Comparison of ENCODE assay signal across 14 cellular contexts in genomic region chr2:222434204-222434603, GRCh38. TPM values are rescaled to one million over a fixed set of nuclear protein-coding genes. Genes with fewer than 3 reads are reported as not detected.
DNase-seq lines count a peak whose midpoint lies in the region; ATAC-seq and TF ChIP-seq lines count a peak whose summit lies in the region.
"Had no signal": no experiment of that assay in that cellular context is flagged by ENCODE, and none has a peak within 500 bp of the region (broad histone marks: within the 10 kb centered on the region; RNA-seq: fewer than 3 reads in every experiment).

No MANE protein-coding gene starts in this region.

- H3K27ac ChIP-seq in 22Rv1 (peak overlapping the region; percentile 44), Peyer's patch (peak overlapping the region in 2 of 4 donors; percentile 32 to 83)

- H3K36me3 ChIP-seq in Peyer's patch = no peaks in the 10 kb centered on the region

- DNase-seq in mesothelial cell of epicardium (ENCODE audit: low spot score in 2 of 2, unreplicated experiment in 2 of 2) (no peak), Peyer's patch (no peak), left colon (no peak), Right ventricle myocardium inferior (ENCODE audit: missing footprints) (no peak)
- DNase-seq: 8988T; activated naive CD8-positive, alpha-beta T cell treated with anti-CD3 and anti-CD28 coated beads, Interleukin-2, amount 10 ng/mL, durations not matched to agents 7 days and 5 days; NCI-H226; SHP77 had no signal

- no peaks in the 10 kb centered on the region for H3K27me3 ChIP-seq in Peyer's patch

- H3K27ac Mint-ChIP-seq in mesothelial cell of epicardium = no peak overlapping the region
- H3K27ac Mint-ChIP-seq: activated naive CD8-positive, alpha-beta T cell treated with anti-CD3 and anti-CD28 coated beads, Interleukin-2, amount 10 ng/mL, durations not matched to agents 7 days and 5 days; dendritic cell treated with granulocyte-macrophage colony-stimulating factor and Interleukin-4, amounts not matched to agents 40 ng/mL and 50 ng/mL, for 4 days had no signal

- TF ChIP-seq CTCF in 22Rv1 (IDR thresholded peaks at IDR 0.05) = no peak
- TF ChIP-seq CTCF in mesothelial cell of epicardium (IDR thresholded peaks at IDR 0.05; ENCODE audit: unreplicated experiment) = no peak
- no peak for TF ChIP-seq CTCF in Peyer's patch (IDR thresholded peaks at IDR 0.05)

- H3K9me3 Mint-ChIP-seq in mesothelial cell of epicardium = peaks cover 6% of the 10 kb centered on the region
- H3K9me3 Mint-ChIP-seq: dendritic cell treated with granulocyte-macrophage colony-stimulating factor and Interleukin-4, amounts not matched to agents 40 ng/mL and 50 ng/mL, for 4 days had no signal

- H3K4me3 Mint-ChIP-seq in mesothelial cell of epicardium = no peak overlapping the region
- H3K4me3 Mint-ChIP-seq: activated naive CD8-positive, alpha-beta T cell treated with anti-CD3 and anti-CD28 coated beads, Interleukin-2, amount 10 ng/mL, durations not matched to agents 7 days and 5 days; dendritic cell treated with granulocyte-macrophage colony-stimulating factor and Interleukin-4, amounts not matched to agents 40 ng/mL and 50 ng/mL, for 4 days had no signal

- intact Hi-C loops in left colon (cut with DNase I, micrococcal nuclease) (no loop called here), Right ventricle myocardium inferior (cut with DNase I) (no loop called here)

- H3K36me3 Mint-ChIP-seq in mesothelial cell of epicardium = no peaks in the 10 kb centered on the region
- H3K36me3 Mint-ChIP-seq: activated naive CD8-positive, alpha-beta T cell treated with anti-CD3 and anti-CD28 coated beads, Interleukin-2, amount 10 ng/mL, durations not matched to agents 7 days and 5 days had no signal

- ATAC-seq in GM19452 (IDR thresholded peaks at IDR 0.05; ENCODE audit: unreplicated experiment) (peak; percentile 32), HG02870 (IDR thresholded peaks at IDR 0.05; ENCODE audit: unreplicated experiment) (peak; percentile 40), HG03521 (IDR thresholded peaks at IDR 0.05; ENCODE audit: unreplicated experiment) (peak; percentile 39), left colon (no peak), Right ventricle myocardium inferior (no peak)
- ATAC-seq: sciatic nerve had no signal

- no peaks in the 10 kb centered on the region for H3K9me3 ChIP-seq in Peyer's patch

- H3K4me3 ChIP-seq in Peyer's patch = no peak overlapping the region

- H3K4me1 Mint-ChIP-seq in mesothelial cell of epicardium = peaks cover 4% of the 10 kb centered on the region
- H3K4me1 Mint-ChIP-seq: activated naive CD8-positive, alpha-beta T cell treated with anti-CD3 and anti-CD28 coated beads, Interleukin-2, amount 10 ng/mL, durations not matched to agents 7 days and 5 days had no signal

- no peak for TF ChIP-seq POLR2A in Peyer's patch (IDR thresholded peaks at IDR 0.05)

- peaks cover 0 to 31% (median 0%) of the 10 kb centered on the region in 4 donors for H3K4me1 ChIP-seq in Peyer's patch

- peaks cover 34% of the 10 kb centered on the region for H3K27me3 Mint-ChIP-seq in mesothelial cell of epicardium (ENCODE audit: low read depth)

RNA-seq across cellular contexts. Expression of gene SGPP2, which starts 9.9 kb away (rescaled TPM):
- total RNA-seq in mesothelial cell of epicardium (0.23 to 0.42 TPM (median 0.25 TPM) in 3 replicates), Peyer's patch (10 to 100 TPM; 10.7 to 50.3 (median 46.9) TPM), left colon (10 to 100 TPM; 74.9 to 75.9 TPM), Right ventricle myocardium inferior (19.0 TPM)

Comparison
In these comparisons a context has a peak if more than half of its experiments do, and no peak if none do; other contexts are left out.
1. ATAC-seq: peak in GM19452 (single experiment), HG02870 (single experiment) and HG03521 (single experiment); none in left colon (single experiment) and Right ventricle myocardium inferior (single experiment).